12 cellular contexts compared by ENCODE assay signal in the genomic region with DNA sequence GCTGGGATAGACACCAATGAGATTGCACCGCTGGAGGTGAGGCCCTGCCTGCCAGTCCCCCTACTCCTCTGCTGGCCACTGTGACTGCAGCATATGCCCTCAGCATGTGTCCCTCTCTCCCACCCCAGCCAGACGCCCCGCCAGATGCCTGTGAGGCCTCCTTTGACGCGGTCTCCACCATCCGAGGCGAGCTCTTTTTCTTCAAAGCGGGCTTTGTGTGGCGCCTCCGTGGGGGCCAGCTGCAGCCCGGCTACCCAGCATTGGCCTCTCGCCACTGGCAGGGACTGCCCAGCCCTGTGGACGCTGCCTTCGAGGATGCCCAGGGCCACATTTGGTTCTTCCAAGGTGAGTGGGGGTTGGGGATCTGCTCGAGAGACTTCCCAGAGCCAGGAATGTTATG. TPM values are rescaled to one million over a fixed set of nuclear protein-coding genes. Genes with fewer than 3 reads are reported as not detected.
A peak's percentile ranks its signal among the peaks of the same experiment; 100 is the strongest.
DNase-seq lines count a peak whose midpoint lies in the region; ATAC-seq, FAIRE-seq and TF ChIP-seq lines count a peak whose summit lies in the region.
"Had no signal": no experiment of that assay in that cellular context is flagged by ENCODE, and none has a peak within 500 bp of the region (broad histone marks: within the 10 kb centered on the region; RNA-seq: fewer than 3 reads in every experiment).

No MANE protein-coding gene starts in this region.

- peak overlapping the region; percentile 80 for H3K27ac Mint-ChIP-seq in MCF 10A (ENCODE audit: low read depth, unreplicated experiment)
- H3K27ac Mint-ChIP-seq: activated naive CD8-positive, alpha-beta T cell had no signal

- no peaks in the 10 kb centered on the region for H3K36me3 Mint-ChIP-seq in MCF 10A (ENCODE audit: insufficient read depth, unreplicated experiment)
- H3K36me3 Mint-ChIP-seq: activated naive CD8-positive, alpha-beta T cell had no signal

- H3K9me3 ChIP-seq in breast epithelium = no peaks in the 10 kb centered on the region
- H3K9me3 ChIP-seq: colonic mucosa, transverse colon had no signal

- DNase-seq in MCF 10A (ENCODE audit: unreplicated experiment) (no peak), breast epithelium (ENCODE audit: low spot score in 2 of 2) (no peak), urothelium cell line (ENCODE audit: low spot score) (no peak), left lobe of liver (ENCODE audit: low spot score) (no peak), NK-92 (lab: John Stamatoyannopoulos, UW; ENCODE audit: unreplicated experiment) (no peak)
- DNase-seq: colonic mucosa, NCI-H345, transverse colon had no signal

- no peak overlapping the region for H3K4me3 ChIP-seq in breast epithelium
- H3K4me3 ChIP-seq: colonic mucosa, smooth muscle cell, transverse colon had no signal

- TF ChIP-seq POLR2A in breast epithelium (IDR thresholded peaks at IDR 0.05) = no peak

- H3K9me3 Mint-ChIP-seq in MCF 10A (ENCODE audit: unreplicated experiment) = no peaks in the 10 kb centered on the region

- FAIRE-seq in urothelium cell line (lab: Jason Lieb, UNC) = peak; percentile 61
- FAIRE-seq: A204.1 had no signal

- peaks cover 0 to under 1% of the 10 kb centered on the region in 2 donors for H3K4me1 ChIP-seq in breast epithelium
- H3K4me1 ChIP-seq: colonic mucosa had no signal

- POLR2A ChIA-PET in MCF 10A (lab: Yijun Ruan, JAX) = interaction anchor here (0.6 to 2.0 kb wide), 7 partner anchors 9 to 522 kb away, joined by 3 to 8 read pairs (median 3); partner anchors contain the start of genes MIF, MMP11 and SLC2A11

- TF ChIP-seq CTCF in MCF 10A (IDR thresholded peaks at IDR 0.05; ENCODE audit: unreplicated experiment) (no peak), breast epithelium (IDR thresholded peaks at IDR 0.05) (no peak)

- no peaks in the 10 kb centered on the region for H3K27me3 Mint-ChIP-seq in MCF 10A (ENCODE audit: insufficient read depth, unreplicated experiment)
- H3K27me3 Mint-ChIP-seq: activated naive CD8-positive, alpha-beta T cell had no signal

- H3K27me3 ChIP-seq in breast epithelium = no peaks in the 10 kb centered on the region
- H3K27me3 ChIP-seq in layer of hippocampus (ENCODE audit: control insufficient read depth, insufficient read depth, low read length) = no peaks in the 10 kb centered on the region
- H3K27me3 ChIP-seq: colonic mucosa, transverse colon had no signal

- peak overlapping the region; percentile 38 for H3K4me3 Mint-ChIP-seq in MCF 10A (ENCODE audit: unreplicated experiment)
- H3K4me3 Mint-ChIP-seq: activated naive CD8-positive, alpha-beta T cell had no signal

- H3K4me1 Mint-ChIP-seq in MCF 10A (ENCODE audit: insufficient read depth, unreplicated experiment) = peaks cover 13% of the 10 kb centered on the region

- CTCF ChIA-PET in MCF 10A (lab: Yijun Ruan, JAX) = interaction anchor here (0.7 kb wide), 1 partner anchor 69 kb away, joined by 3 read pairs; no protein-coding TSS in a partner anchor

- ATAC-seq in left lobe of liver = no peak

- no peak overlapping the region for H3K27ac ChIP-seq in breast epithelium
- peak overlapping the region; percentile 52 for H3K27ac ChIP-seq in layer of hippocampus (ENCODE audit: low read depth, low read length)
- H3K27ac ChIP-seq: colonic mucosa, transverse colon had no signal

- BruUV-seq in MCF 10A (replicated peaks; lab: Mats Ljungman, UMichigan) = no TSS peak

- intact Hi-C loops in MCF 10A (cut with micrococcal nuclease) = no loop called here
- intact Hi-C loops in breast epithelium (cut with DNase I; ENCODE audit: low total_unique reads) = no loop called here

- no peaks in the 10 kb centered on the region for H3K36me3 ChIP-seq in breast epithelium
- H3K36me3 ChIP-seq: colonic mucosa, transverse colon had no signal

RNA-seq across cellular contexts. Expression of gene SMARCB1, which starts 5.7 kb away (rescaled TPM):
- total RNA-seq in MCF 10A (2022) (83.7 and 115 TPM in 2 replicates), breast epithelium (10 to 100 TPM; 34.6 to 60.2 (median 50.1) TPM), left lobe of liver (25.7 TPM)

RNA-seq across cellular contexts. Expression of gene MMP11, which starts 8.4 kb away (rescaled TPM):
- total RNA-seq in MCF 10A (2022) (0.44 TPM in 1 of 2 replicates, not detected in the other), breast epithelium (1 to 10 TPM; 1.9 to 6.2 (median 4.8) TPM), left lobe of liver (0.38 TPM)

RNA-seq across cellular contexts. Expression of gene CHCHD10, which starts 13.3 kb away (rescaled TPM):
- total RNA-seq in MCF 10A (2022) = 86.0 and 90.1 TPM in 2 replicates
- total RNA-seq in breast epithelium = 10 to 100 TPM in 2 of 3 donors, 1 to 10 TPM in 1; 5.6 to 22.8 (median 21.4) TPM
- 320 TPM for total RNA-seq in left lobe of liver

RNA-seq across cellular contexts. Expression of gene C22orf15, which starts 18.3 kb away (rescaled TPM):
- total RNA-seq in MCF 10A (2022) (not detected in 2 replicates), breast epithelium (not detected), left lobe of liver (not detected)
- total RNA-seq: colonic mucosa, smooth muscle cell, transverse colon had no signal

RNA-seq across cellular contexts. Expression of gene VPREB3, which starts 26.8 kb away (rescaled TPM):
- total RNA-seq in MCF 10A (2022) = not detected in 2 replicates
- not detected for total RNA-seq in breast epithelium
- total RNA-seq in left lobe of liver = 0.40 TPM
- total RNA-seq: smooth muscle cell had no signal
